ENCODE assay signal across 17 cellular contexts in the genomic region with DNA sequence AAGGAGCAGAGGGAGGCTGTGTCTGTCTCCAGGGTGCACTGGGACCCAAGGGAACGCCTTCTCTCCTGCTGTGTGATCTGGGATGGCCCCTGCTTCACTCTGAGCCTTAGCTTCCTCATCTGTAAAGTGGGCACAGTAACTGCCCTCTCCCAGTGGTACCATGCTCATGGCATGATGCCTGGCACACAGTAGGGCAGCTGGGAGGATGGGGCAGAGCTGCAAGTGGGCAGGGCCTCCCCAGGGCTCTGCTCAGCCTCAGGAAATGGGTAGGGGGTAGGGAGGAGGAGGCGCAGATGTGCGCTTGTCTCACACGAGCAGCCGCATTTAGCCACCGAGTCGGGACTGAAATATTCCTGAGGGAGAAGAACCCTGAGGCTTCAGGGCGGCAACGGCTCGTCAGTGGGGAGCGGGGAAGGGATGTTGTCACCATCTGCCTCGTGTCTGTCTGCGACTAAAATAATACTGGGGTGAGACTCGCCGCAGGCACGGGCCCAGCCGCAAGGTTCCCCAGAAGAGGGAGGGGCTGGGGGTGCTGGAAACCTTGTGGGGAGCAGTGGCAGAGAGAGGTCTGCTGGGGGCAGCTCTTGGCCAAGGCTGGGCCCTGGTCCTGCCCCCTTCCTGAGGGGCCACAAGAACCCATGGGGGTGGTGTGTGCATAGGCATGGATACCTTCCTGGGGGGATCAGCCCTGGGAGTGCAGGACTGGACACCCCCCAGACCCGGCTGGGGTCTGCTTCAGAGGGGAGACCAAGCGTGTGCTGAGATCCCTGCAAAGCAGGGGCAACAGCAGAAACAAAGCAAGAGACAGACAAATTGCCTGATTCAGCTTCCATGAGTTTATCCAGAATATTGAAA. TPM values are rescaled to one million over a fixed set of nuclear protein-coding genes. Genes with fewer than 3 reads are reported as not detected.
DNase-seq lines count a peak whose midpoint lies in the region; ATAC-seq, FAIRE-seq and TF ChIP-seq lines count a peak whose summit lies in the region.
"Had no signal": no experiment of that assay in that cellular context is flagged by ENCODE, and none has a peak within 500 bp of the region (broad histone marks: within the 10 kb centered on the region; RNA-seq: fewer than 3 reads in every experiment).

No MANE protein-coding gene starts in this region.

- no peak for TF ChIP-seq POLR2A in GM12892 (IDR thresholded peaks at IDR 0.05; ENCODE audit: low read depth, low read length)

- ATAC-seq in HG03139 (IDR thresholded peaks at IDR 0.05; ENCODE audit: unreplicated experiment) (no peak), left cardiac atrium (no peak)
- ATAC-seq: activated CD8-positive, alpha-beta T cell treated with anti-CD3 and anti-CD28 coated beads, Interleukin-2, amount 10 ng/mL, durations not matched to agents 7 days and 5 days; Panc1 had no signal

- FAIRE-seq in GM12892 (lab: Jason Lieb, UNC): peak; percentile 51
- FAIRE-seq: islet of Langerhans had no signal

- DNase-seq in GM12892 (ENCODE audit: insufficient read length) (no peak), NCI-H69 (lab: John Stamatoyannopoulos, UW) (peak; percentile 55), ecto neural progenitor cell (ENCODE audit: low spot score) (peak; percentile 34), posterior cingulate gyrus (peak in 6 of 10 donors; percentile 51 to 94 (median 80)), left cardiac atrium (no peak), KG1 (lab: John Stamatoyannopoulos, UW) (no peak)
- DNase-seq in stimulated activated CD4-positive, alpha-beta T cell treated with anti-CD3 and anti-CD28 coated beads, Interleukin-4, amount 100 ng/mL, for 24 hours: no peak
- DNase-seq: activated CD8-positive, alpha-beta T cell treated with anti-CD3 and anti-CD28 coated beads, Interleukin-2, amount 10 ng/mL, durations not matched to agents 7 days and 5 days; adrenal gland; cerebellar nuclear complex; NCI-H2029; stomach had no signal

- intact Hi-C loops in posterior cingulate gyrus (cut with DNase I) (no loop called here), left cardiac atrium (cut with DNase I) (no loop called here)

RNA-seq across cellular contexts. Expression of a gene that starts 55.2 kb away (rescaled TPM):
- polyA plus RNA-seq in GM12892 (2012; ENCODE audit: missing spikeins): not detected
- total RNA-seq in left cardiac atrium: under 1 TPM; 0.09 to 0.13 TPM
- total RNA-seq: activated CD8-positive, alpha-beta T cell treated with anti-CD3 and anti-CD28 coated beads, Interleukin-2, amount 10 ng/mL, durations not matched to agents 7 days and 5 days; epithelial cell of proximal tubule; glomerular endothelial cell had no signal

Comparison
In these comparisons a context has a peak if more than half of its experiments do, and no peak if none do; other contexts are left out.
1. DNase-seq: peak in NCI-H69 (single experiment), ecto neural progenitor cell (single experiment) and posterior cingulate gyrus (6 of 10); none in GM12892 (single experiment), stimulated activated CD4-positive, alpha-beta T cell treated with anti-CD3 and anti-CD28 coated beads, Interleukin-4, amount 100 ng/mL, for 24 hours (single experiment), left cardiac atrium (single experiment) and KG1 (single experiment).